In the genomic region with DNA sequence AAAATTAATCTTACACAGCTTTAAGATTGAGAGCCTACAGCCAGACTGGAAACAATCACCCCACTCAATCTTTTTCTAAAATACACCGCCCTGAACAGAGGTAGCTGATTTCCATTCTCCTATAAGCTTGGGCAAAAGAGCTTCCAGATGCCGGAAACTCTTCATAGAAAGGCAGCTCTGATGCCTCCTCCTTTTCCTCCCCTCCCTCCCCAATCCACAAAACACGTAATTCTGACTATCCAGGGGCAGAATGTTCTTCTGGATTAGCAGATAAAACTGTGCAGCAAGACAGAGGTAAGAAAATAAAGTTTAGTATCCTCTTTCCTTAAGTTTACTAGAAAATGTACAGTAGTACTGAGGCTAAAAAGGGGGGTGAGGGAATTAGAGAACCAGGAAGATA, we compare ENCODE assay signal across 1 cellular context.
TF ChIP-seq lines count a peak whose summit lies in the region.

No MANE protein-coding gene starts in this region.

TF ChIP-seq in endothelial cell of umbilical vein, 7 proteins besides CTCF, POLR2A, EP300 and RAD21 (continued from another document):
- TF ChIP-seq FOS (IDR thresholded peaks at IDR 0.05; ENCODE audit: borderline replicate concordance, insufficient read depth, low read length) (peak; percentile 12), JUN (IDR thresholded peaks at IDR 0.05; ENCODE audit: borderline replicate concordance, insufficient read depth, insufficient read length, low read depth) (no peak), POLR2AphosphoS5 (IDR thresholded peaks at IDR 0.05; ENCODE audit: insufficient read depth, low read depth, low read length) (no peak), GATA2 (IDR thresholded peaks at IDR 0.05; ENCODE audit: insufficient read depth, insufficient read length, low read depth, low read length) (peak; percentile 58), MYC (IDR thresholded peaks at IDR 0.05; ENCODE audit: low read depth, low read length) (no peak), EZH2 (IDR thresholded peaks at IDR 0.05; ENCODE audit: borderline replicate concordance, low read depth, low read length, severe bottlenecking) (no peak)
